1 cellular context compared by ENCODE assay signal in genomic region chr12:53344824-53345485, GRCh38.
TF ChIP-seq lines count a peak whose summit lies in the region.

No MANE protein-coding gene starts in this region.

TF ChIP-seq in H1, 55 proteins besides CTCF, POLR2A, EP300 and RAD21:
- TF ChIP-seq ATF3 (IDR thresholded peaks at IDR 0.05; ENCODE audit: insufficient read depth, low read depth, low read length) (no peak), SIX5 (IDR thresholded peaks at IDR 0.05; ENCODE audit: low read depth, low read length) (no peak), JUN (IDR thresholded peaks at IDR 0.05; ENCODE audit: low read depth, low read length) (no peak), SUZ12 (IDR thresholded peaks at IDR 0.05; ENCODE audit: low read length) (peak; percentile 17; the same call in 1 of the 2 replicates), CHD1 (IDR thresholded peaks at IDR 0.05; ENCODE audit: low read depth, low read length) (no peak), BACH1 (IDR thresholded peaks at IDR 0.05; ENCODE audit: low read length) (no peak), GTF2F1 (IDR thresholded peaks at IDR 0.05; ENCODE audit: borderline replicate concordance, low read depth, low read length) (no peak), ATF2 (IDR thresholded peaks at IDR 0.05; ENCODE audit: low read length) (no peak), HDAC6 (IDR thresholded peaks at IDR 0.05; ENCODE audit: low read depth, low read length) (no peak), FOSL1 (IDR thresholded peaks at IDR 0.05; ENCODE audit: insufficient read depth, low read depth, low read length) (no peak), HDAC2 (IDR thresholded peaks at IDR 0.05; ENCODE audit: borderline replicate concordance in 1 of 2, low read depth in 2 of 2, low read length in 2 of 2) (0 out of 4 replicates have a peak, but pooled peaks of 1 of the 2 experiments have one; percentile 24), MAFK (IDR thresholded peaks at IDR 0.05; ENCODE audit: low read depth, low read length) (no peak), TAF7 (optimal IDR thresholded peaks at IDR 0.05; ENCODE audit: borderline replicate concordance, low read depth, low read length) (no peak), CHD2 (IDR thresholded peaks at IDR 0.05; ENCODE audit: low read length) (no peak), TCF12 (IDR thresholded peaks at IDR 0.05; ENCODE audit: low read depth, low read length) (no peak), YY1 (IDR thresholded peaks at IDR 0.05; ENCODE audit: low read depth, low read length) (no peak), SIN3A (conservative IDR thresholded peaks at IDR 0.05 in 1 of 2, IDR thresholded peaks at IDR 0.05 in 1 of 2; ENCODE audit: low read depth in 1 of 2, low read length in 2 of 2) (peak in 1 of 2 experiments; percentile 51; a peak in 2 of 4 replicates), NRF1 (IDR thresholded peaks at IDR 0.05; ENCODE audit: low read depth, low read length) (no peak), CBX5 (IDR thresholded peaks at IDR 0.05; ENCODE audit: low read depth, low read length) (no peak), GABPA (IDR thresholded peaks at IDR 0.05; ENCODE audit: borderline replicate concordance, insufficient read depth, low read length) (no peak), RXRA (IDR thresholded peaks at IDR 0.05; ENCODE audit: insufficient read depth, low read depth, low read length) (no peak), USF2 (IDR thresholded peaks at IDR 0.05; ENCODE audit: low read length) (no peak), TBP (IDR thresholded peaks at IDR 0.05; ENCODE audit: low read depth, low read length) (no peak), EZH2 (IDR thresholded peaks at IDR 0.05; ENCODE audit: low read depth, low read length, severe bottlenecking) (no peak), BCL11A (IDR thresholded peaks at IDR 0.05; ENCODE audit: low read depth in 2 of 2, low read length in 2 of 2) (no peak), JUND (IDR thresholded peaks at IDR 0.05; ENCODE audit: low read length) (no peak), PHF8 (conservative IDR thresholded peaks at IDR 0.05; ENCODE audit: low read depth, low read length) (0 out of 2 replicates have a peak, but pooled peaks have one; percentile 47), SP2 (IDR thresholded peaks at IDR 0.05; ENCODE audit: low read length) (no peak), BRCA1 (IDR thresholded peaks at IDR 0.05; ENCODE audit: low read depth, low read length) (no peak), POU5F1 (IDR thresholded peaks at IDR 0.05; ENCODE audit: low read depth, low read length) (no peak), SIRT6 (IDR thresholded peaks at IDR 0.05; ENCODE audit: low read length) (no peak), TAF1 (IDR thresholded peaks at IDR 0.05; ENCODE audit: low read depth, low read length) (peak; percentile 52; the same call in 1 of the 2 replicates), CREB1 (IDR thresholded peaks at IDR 0.05) (no peak), RBBP5 (IDR thresholded peaks at IDR 0.05; ENCODE audit: borderline replicate concordance, low read depth, low read length) (0 out of 2 replicates have a peak, but pooled peaks have one; percentile 31), ZNF274 (IDR thresholded peaks at IDR 0.05; ENCODE audit: borderline replicate concordance, extremely low read depth, low read length) (no peak), POLR2AphosphoS5 (IDR thresholded peaks at IDR 0.05; ENCODE audit: low read depth, low read length) (no peak), SRF (IDR thresholded peaks at IDR 0.05; ENCODE audit: low read depth, low read length) (no peak), CEBPB (IDR thresholded peaks at IDR 0.05; ENCODE audit: low read depth, low read length) (no peak), KDM5A (IDR thresholded peaks at IDR 0.05; ENCODE audit: low read length) (no peak), SP4 (IDR thresholded peaks at IDR 0.05; ENCODE audit: low read length) (no peak), SAP30 (IDR thresholded peaks at IDR 0.05; ENCODE audit: insufficient read depth, insufficient replicate concordance, low read length) (no peak), KDM1A (IDR thresholded peaks at IDR 0.05; ENCODE audit: borderline replicate concordance, low read length) (peak; percentile 96), KDM4A (IDR thresholded peaks at IDR 0.05; ENCODE audit: low read depth, low read length, severe bottlenecking) (peak; percentile 71), EGR1 (IDR thresholded peaks at IDR 0.05; ENCODE audit: borderline replicate concordance, low read depth, low read length) (no peak; the same call in 1 of the 2 replicates), SP1 (IDR thresholded peaks at IDR 0.05; ENCODE audit: low read depth, low read length) (no peak), RFX5 (IDR thresholded peaks at IDR 0.05; ENCODE audit: borderline replicate concordance, low read depth, low read length) (no peak), CTBP2 (IDR thresholded peaks at IDR 0.05; ENCODE audit: borderline replicate concordance, insufficient read depth, insufficient read length, low read length) (peak; percentile 74), RNF2 (IDR thresholded peaks at IDR 0.05; ENCODE audit: borderline replicate concordance, low read depth, low read length, missing control alignments, poor library complexity, severe bottlenecking) (no peak), NANOG (IDR thresholded peaks at IDR 0.05; ENCODE audit: insufficient read depth, low read depth, low read length, poor library complexity, severe bottlenecking) (no peak), CBX8 (IDR thresholded peaks at IDR 0.05; ENCODE audit: borderline replicate concordance, low read depth, low read length) (no peak), TEAD4 (IDR thresholded peaks at IDR 0.05; ENCODE audit: low read depth, low read length) (no peak), ASH2L (IDR thresholded peaks at IDR 0.05; ENCODE audit: low read length) (peak; percentile 19)
- TF ChIP-seq, protein P1, sequence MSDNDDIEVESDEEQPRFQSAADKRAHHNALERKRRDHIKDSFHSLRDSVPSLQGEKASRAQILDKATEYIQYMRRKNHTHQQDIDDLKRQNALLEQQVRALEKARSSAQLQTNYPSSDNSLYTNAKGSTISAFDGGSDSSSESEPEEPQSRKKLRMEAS (IDR thresholded peaks at IDR 0.05), result no peak
- TF ChIP-seq, protein P2, sequence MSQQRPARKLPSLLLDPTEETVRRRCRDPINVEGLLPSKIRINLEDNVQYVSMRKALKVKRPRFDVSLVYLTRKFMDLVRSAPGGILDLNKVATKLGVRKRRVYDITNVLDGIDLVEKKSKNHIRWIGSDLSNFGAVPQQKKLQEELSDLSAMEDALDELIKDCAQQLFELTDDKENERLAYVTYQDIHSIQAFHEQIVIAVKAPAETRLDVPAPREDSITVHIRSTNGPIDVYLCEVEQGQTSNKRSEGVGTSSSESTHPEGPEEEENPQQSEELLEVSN (IDR thresholded peaks at IDR 0.05), result no peak
- TF ChIP-seq, protein P3, sequence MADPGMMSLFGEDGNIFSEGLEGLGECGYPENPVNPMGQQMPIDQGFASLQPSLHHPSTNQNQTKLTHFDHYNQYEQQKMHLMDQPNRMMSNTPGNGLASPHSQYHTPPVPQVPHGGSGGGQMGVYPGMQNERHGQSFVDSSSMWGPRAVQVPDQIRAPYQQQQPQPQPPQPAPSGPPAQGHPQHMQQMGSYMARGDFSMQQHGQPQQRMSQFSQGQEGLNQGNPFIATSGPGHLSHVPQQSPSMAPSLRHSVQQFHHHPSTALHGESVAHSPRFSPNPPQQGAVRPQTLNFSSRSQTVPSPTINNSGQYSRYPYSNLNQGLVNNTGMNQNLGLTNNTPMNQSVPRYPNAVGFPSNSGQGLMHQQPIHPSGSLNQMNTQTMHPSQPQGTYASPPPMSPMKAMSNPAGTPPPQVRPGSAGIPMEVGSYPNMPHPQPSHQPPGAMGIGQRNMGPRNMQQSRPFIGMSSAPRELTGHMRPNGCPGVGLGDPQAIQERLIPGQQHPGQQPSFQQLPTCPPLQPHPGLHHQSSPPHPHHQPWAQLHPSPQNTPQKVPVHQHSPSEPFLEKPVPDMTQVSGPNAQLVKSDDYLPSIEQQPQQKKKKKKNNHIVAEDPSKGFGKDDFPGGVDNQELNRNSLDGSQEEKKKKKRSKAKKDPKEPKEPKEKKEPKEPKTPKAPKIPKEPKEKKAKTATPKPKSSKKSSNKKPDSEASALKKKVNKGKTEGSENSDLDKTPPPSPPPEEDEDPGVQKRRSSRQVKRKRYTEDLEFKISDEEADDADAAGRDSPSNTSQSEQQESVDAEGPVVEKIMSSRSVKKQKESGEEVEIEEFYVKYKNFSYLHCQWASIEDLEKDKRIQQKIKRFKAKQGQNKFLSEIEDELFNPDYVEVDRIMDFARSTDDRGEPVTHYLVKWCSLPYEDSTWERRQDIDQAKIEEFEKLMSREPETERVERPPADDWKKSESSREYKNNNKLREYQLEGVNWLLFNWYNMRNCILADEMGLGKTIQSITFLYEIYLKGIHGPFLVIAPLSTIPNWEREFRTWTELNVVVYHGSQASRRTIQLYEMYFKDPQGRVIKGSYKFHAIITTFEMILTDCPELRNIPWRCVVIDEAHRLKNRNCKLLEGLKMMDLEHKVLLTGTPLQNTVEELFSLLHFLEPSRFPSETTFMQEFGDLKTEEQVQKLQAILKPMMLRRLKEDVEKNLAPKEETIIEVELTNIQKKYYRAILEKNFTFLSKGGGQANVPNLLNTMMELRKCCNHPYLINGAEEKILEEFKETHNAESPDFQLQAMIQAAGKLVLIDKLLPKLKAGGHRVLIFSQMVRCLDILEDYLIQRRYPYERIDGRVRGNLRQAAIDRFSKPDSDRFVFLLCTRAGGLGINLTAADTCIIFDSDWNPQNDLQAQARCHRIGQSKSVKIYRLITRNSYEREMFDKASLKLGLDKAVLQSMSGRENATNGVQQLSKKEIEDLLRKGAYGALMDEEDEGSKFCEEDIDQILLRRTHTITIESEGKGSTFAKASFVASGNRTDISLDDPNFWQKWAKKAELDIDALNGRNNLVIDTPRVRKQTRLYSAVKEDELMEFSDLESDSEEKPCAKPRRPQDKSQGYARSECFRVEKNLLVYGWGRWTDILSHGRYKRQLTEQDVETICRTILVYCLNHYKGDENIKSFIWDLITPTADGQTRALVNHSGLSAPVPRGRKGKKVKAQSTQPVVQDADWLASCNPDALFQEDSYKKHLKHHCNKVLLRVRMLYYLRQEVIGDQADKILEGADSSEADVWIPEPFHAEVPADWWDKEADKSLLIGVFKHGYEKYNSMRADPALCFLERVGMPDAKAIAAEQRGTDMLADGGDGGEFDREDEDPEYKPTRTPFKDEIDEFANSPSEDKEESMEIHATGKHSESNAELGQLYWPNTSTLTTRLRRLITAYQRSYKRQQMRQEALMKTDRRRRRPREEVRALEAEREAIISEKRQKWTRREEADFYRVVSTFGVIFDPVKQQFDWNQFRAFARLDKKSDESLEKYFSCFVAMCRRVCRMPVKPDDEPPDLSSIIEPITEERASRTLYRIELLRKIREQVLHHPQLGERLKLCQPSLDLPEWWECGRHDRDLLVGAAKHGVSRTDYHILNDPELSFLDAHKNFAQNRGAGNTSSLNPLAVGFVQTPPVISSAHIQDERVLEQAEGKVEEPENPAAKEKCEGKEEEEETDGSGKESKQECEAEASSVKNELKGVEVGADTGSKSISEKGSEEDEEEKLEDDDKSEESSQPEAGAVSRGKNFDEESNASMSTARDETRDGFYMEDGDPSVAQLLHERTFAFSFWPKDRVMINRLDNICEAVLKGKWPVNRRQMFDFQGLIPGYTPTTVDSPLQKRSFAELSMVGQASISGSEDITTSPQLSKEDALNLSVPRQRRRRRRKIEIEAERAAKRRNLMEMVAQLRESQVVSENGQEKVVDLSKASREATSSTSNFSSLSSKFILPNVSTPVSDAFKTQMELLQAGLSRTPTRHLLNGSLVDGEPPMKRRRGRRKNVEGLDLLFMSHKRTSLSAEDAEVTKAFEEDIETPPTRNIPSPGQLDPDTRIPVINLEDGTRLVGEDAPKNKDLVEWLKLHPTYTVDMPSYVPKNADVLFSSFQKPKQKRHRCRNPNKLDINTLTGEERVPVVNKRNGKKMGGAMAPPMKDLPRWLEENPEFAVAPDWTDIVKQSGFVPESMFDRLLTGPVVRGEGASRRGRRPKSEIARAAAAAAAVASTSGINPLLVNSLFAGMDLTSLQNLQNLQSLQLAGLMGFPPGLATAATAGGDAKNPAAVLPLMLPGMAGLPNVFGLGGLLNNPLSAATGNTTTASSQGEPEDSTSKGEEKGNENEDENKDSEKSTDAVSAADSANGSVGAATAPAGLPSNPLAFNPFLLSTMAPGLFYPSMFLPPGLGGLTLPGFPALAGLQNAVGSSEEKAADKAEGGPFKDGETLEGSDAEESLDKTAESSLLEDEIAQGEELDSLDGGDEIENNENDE (IDR thresholded peaks at IDR 0.05; ENCODE audit: insufficient replicate concordance, low read length), result no peak
